Comparison of ENCODE assay signal across 8 cellular contexts in genomic region chr1:77126309-77126708, GRCh38.
DNase-seq lines count a peak whose midpoint lies in the region; ATAC-seq, FAIRE-seq and TF ChIP-seq lines count a peak whose summit lies in the region.

No MANE protein-coding gene starts in this region.

- no peaks in the 10 kb centered on the region for H3K9me3 Mint-ChIP-seq in mesothelial cell of epicardium
- no peaks in the 10 kb centered on the region for H3K9me3 Mint-ChIP-seq in activated T-cell treated with anti-CD3 and anti-CD28 coated beads, Interleukin-2, amount 50 U/mL, for 4 hours

- peaks cover 5% of the 10 kb centered on the region for H3K4me1 Mint-ChIP-seq in mesothelial cell of epicardium
- no peaks in the 10 kb centered on the region for H3K4me1 Mint-ChIP-seq in activated T-cell treated with anti-CD3 and anti-CD28 coated beads, Interleukin-2, amount 50 U/mL, for 4 hours (ENCODE audit: low read depth)

- no peaks in the 10 kb centered on the region for H3K27me3 Mint-ChIP-seq in mesothelial cell of epicardium (ENCODE audit: low read depth)
- no peaks in the 10 kb centered on the region for H3K27me3 Mint-ChIP-seq in activated T-cell treated with anti-CD3 and anti-CD28 coated beads, Interleukin-2, amount 50 U/mL, for 4 hours (ENCODE audit: low read depth)

- H3K27me3 ChIP-seq in HL-60 (ENCODE audit: insufficient read depth, poor library complexity, severe bottlenecking) (no peaks in the 10 kb centered on the region), bronchial epithelial cell (ENCODE audit: control insufficient read depth, insufficient read depth, low read length) (no peaks in the 10 kb centered on the region)

- H3K27ac Mint-ChIP-seq in mesothelial cell of epicardium = no peak overlapping the region

- no peaks in the 10 kb centered on the region for H3K36me3 ChIP-seq in bronchial epithelial cell (ENCODE audit: control insufficient read depth, insufficient read depth, low read length)

- TF ChIP-seq CTCF in HL-60 (IDR thresholded peaks at IDR 0.05; ENCODE audit: insufficient read depth, low read length) = peak; percentile 24
- TF ChIP-seq CTCF in bronchial epithelial cell (IDR thresholded peaks at IDR 0.05; ENCODE audit: insufficient read depth, low read length, severe bottlenecking) = peak; percentile 68
- no peak for TF ChIP-seq CTCF in mesothelial cell of epicardium (IDR thresholded peaks at IDR 0.05; ENCODE audit: unreplicated experiment)

- H3K36me3 Mint-ChIP-seq in mesothelial cell of epicardium = no peaks in the 10 kb centered on the region
- H3K36me3 Mint-ChIP-seq in activated T-cell treated with anti-CD3 and anti-CD28 coated beads, Interleukin-2, amount 50 U/mL, for 4 hours (ENCODE audit: insufficient read depth) = peaks cover 20% of the 10 kb centered on the region

- H3K4me3 ChIP-seq in HL-60 (replicated peaks; ENCODE audit: insufficient read depth, low read length) = no peak overlapping the region
- no peak overlapping the region for H3K4me3 ChIP-seq in bronchial epithelial cell (ENCODE audit: low read depth, low read length)

- DNase-seq in DMS153 treated with DMSO at 0.1 percent for 48 hours (lab: John Stamatoyannopoulos, UW; ENCODE audit: unreplicated experiment) (peak; percentile 63), HL-60 (ENCODE audit: low read depth in 1 of 2, low spot score in 1 of 2) (peak in 1 of 2 experiments; percentile 40), NCI-H82 (lab: John Stamatoyannopoulos, UW) (peak; percentile 91), bronchial epithelial cell (ENCODE audit: low read depth) (peak; percentile 68), left lobe of liver (ENCODE audit: low spot score) (no peak), mesothelial cell of epicardium (ENCODE audit: low spot score in 2 of 2, unreplicated experiment in 2 of 2) (no peak)
- no peak for DNase-seq in activated T-cell treated with anti-CD3 and anti-CD28 coated beads, Interleukin-2, amount 50 U/mL, for 4 hours

- H3K27ac ChIP-seq in HL-60 (replicated peaks) = no peak overlapping the region

- no peak for FAIRE-seq in bronchial epithelial cell (lab: Jason Lieb, UNC)

- peak; percentile 98 for ATAC-seq in GM19351 (IDR thresholded peaks at IDR 0.05; ENCODE audit: unreplicated experiment)
- ATAC-seq in left lobe of liver = peak; percentile 93
- no peak for ATAC-seq in activated T-cell treated with anti-CD3 and anti-CD28 coated beads, Interleukin-2, amount 50 U/mL, for 4 hours

- no peak overlapping the region for H3K4me3 Mint-ChIP-seq in mesothelial cell of epicardium
- no peak overlapping the region for H3K4me3 Mint-ChIP-seq in activated T-cell treated with anti-CD3 and anti-CD28 coated beads, Interleukin-2, amount 50 U/mL, for 4 hours

Comparison
In these comparisons a context has a peak if more than half of its experiments do, and no peak if none do; other contexts are left out.
1. DNase-seq: peak in DMS153 treated with DMSO at 0.1 percent for 48 hours (single experiment), NCI-H82 (single experiment) and bronchial epithelial cell (single experiment); none in left lobe of liver (single experiment), mesothelial cell of epicardium (0 of 2) and activated T-cell treated with anti-CD3 and anti-CD28 coated beads, Interleukin-2, amount 50 U/mL, for 4 hours (single experiment).
2. ATAC-seq: peak in GM19351 (single experiment) and left lobe of liver (single experiment); none in activated T-cell treated with anti-CD3 and anti-CD28 coated beads, Interleukin-2, amount 50 U/mL, for 4 hours (0 of 2).